In genomic region chr4:152485726-152486276, GRCh38 we compare ENCODE assay signal across 8 cellular contexts. TPM values are rescaled to one million over a fixed set of nuclear protein-coding genes. Genes with fewer than 3 reads are reported as not detected.
DNase-seq lines count a peak whose midpoint lies in the region; TF ChIP-seq lines count a peak whose summit lies in the region.

No MANE protein-coding gene starts in this region.

- H3K36me3 ChIP-seq in transverse colon (no peaks in the 10 kb centered on the region), neural progenitor cell (no peaks in the 10 kb centered on the region)

- H3K4me1 Mint-ChIP-seq in neural progenitor cell = no peaks in the 10 kb centered on the region

- H3K4me1 ChIP-seq in transverse colon = peaks cover 9 to 46% (median 18%) of the 10 kb centered on the region in 4 donors
- no peaks in the 10 kb centered on the region for H3K4me1 ChIP-seq in neural progenitor cell

- no peak for TF ChIP-seq POLR2A in transverse colon (IDR thresholded peaks at IDR 0.05)

- intact Hi-C loops in transverse colon (cut with DNase I; ENCODE audit: low total_unique reads) = no loop called here

- no peaks in the 10 kb centered on the region for H3K9me3 ChIP-seq in transverse colon
- H3K9me3 ChIP-seq in neural progenitor cell (ENCODE audit: low read depth) = no peaks in the 10 kb centered on the region

- H3K36me3 Mint-ChIP-seq in neural progenitor cell = peaks cover 2% of the 10 kb centered on the region

- no peaks in the 10 kb centered on the region for H3F3A ChIP-seq in neural progenitor cell (ENCODE audit: low read depth)

- H3K27me3 ChIP-seq in transverse colon (no peaks in the 10 kb centered on the region), neural progenitor cell (no peaks in the 10 kb centered on the region)

- H3K4me2 ChIP-seq in neural progenitor cell = no peak overlapping the region

- H3K4me3 ChIP-seq in epithelial cell of proximal tubule (ENCODE audit: low read depth, low read length) (peak overlapping the region; percentile 37), transverse colon (peak overlapping the region in 1 of 4 donors; percentile 4), neural progenitor cell (no peak overlapping the region)

- no peak overlapping the region for H2AFZ ChIP-seq in neural progenitor cell (replicated peaks)

- peak overlapping the region; percentile 59 to 69 (median 65) for H3K27ac ChIP-seq in transverse colon
- no peak overlapping the region for H3K27ac ChIP-seq in substantia nigra (ENCODE audit: low read depth, low read length, poor library complexity, severe bottlenecking)
- H3K27ac ChIP-seq in neural progenitor cell = no peak overlapping the region

- no peak for TF ChIP-seq CTCF in epithelial cell of proximal tubule (conservative IDR thresholded peaks at IDR 0.05; ENCODE audit: low read depth, low read length)
- peak in 1 of 5 experiments; percentile 9 for TF ChIP-seq CTCF in transverse colon (IDR thresholded peaks at IDR 0.05)
- TF ChIP-seq CTCF in neural progenitor cell (IDR thresholded peaks at IDR 0.05) = no peak

- no peak overlapping the region for H3K4me3 Mint-ChIP-seq in neural progenitor cell

- TF ChIP-seq EP300 in transverse colon (IDR thresholded peaks at IDR 0.05; ENCODE audit: low read depth) = no peak

- no peak overlapping the region for H3K9ac ChIP-seq in neural progenitor cell

- peak; percentile 8 for DNase-seq in activated CD8-positive, alpha-beta memory T cell treated with anti-CD3 and anti-CD28 coated beads, Interleukin-2, amount 50 U/mL, for 1 hour (ENCODE audit: extremely low read depth)
- DNase-seq in activated CD8-positive, alpha-beta memory T cell treated with anti-CD3 and anti-CD28 coated beads for 24 hours = no peak
- peak; percentile 56 for DNase-seq in HCEC 1CT
- DNase-seq in MV-4-11 (lab: John Stamatoyannopoulos, UW) = peak; percentile 72
- DNase-seq in epithelial cell of proximal tubule (ENCODE audit: low read depth) = peak; percentile 97
- no peak for DNase-seq in transverse colon
- DNase-seq in substantia nigra (lab: John Stamatoyannopoulos, UW) = no peak
- DNase-seq in neural progenitor cell (ENCODE audit: low spot score) = no peak

- peaks cover 44% of the 10 kb centered on the region for H3K79me2 ChIP-seq in neural progenitor cell (ENCODE audit: low read depth)

- peaks cover 5% of the 10 kb centered on the region for H3K9me3 Mint-ChIP-seq in neural progenitor cell

- in situ Hi-C loops in transverse colon (cut with MboI; ENCODE audit: low pct_ligation_motif_present in 1 of 4, low pct_unique_long_range_greater_than_20kb in 1 of 4, low sequenced_read_pairs in 3 of 4) = loop anchor here in 1 of 4 donors (25.0 kb wide), 1 partner anchor 152 kb away; no protein-coding TSS in a partner anchor

- H3K27ac Mint-ChIP-seq in neural progenitor cell = no peak overlapping the region

- WGBS in transverse colon (ENCODE audit: low coverage in 1 of 2), 2 donors = 33 to 39% methylated on average over 6 of the region's 6 CpGs

- no peaks in the 10 kb centered on the region for H4K20me1 ChIP-seq in neural progenitor cell (ENCODE audit: low read depth)

- H3K27me3 Mint-ChIP-seq in neural progenitor cell (ENCODE audit: insufficient read depth, low read depth) = no peaks in the 10 kb centered on the region

RNA-seq across cellular contexts. Expression of gene FBXW7, which starts 50.1 kb away (rescaled TPM):
- total RNA-seq in epithelial cell of proximal tubule (8.8 and 32.9 TPM in 2 replicates), transverse colon (100 to 1,000 TPM in 1 of 4 donors, 10 to 100 TPM in 3; 11.6 to 125 (median 49.5) TPM), neural progenitor cell (ENCODE audit: low replicate concordance) (43.9 TPM in 2 replicates)

Comparison
In these comparisons a context has a peak if more than half of its experiments do, and no peak if none do; other contexts are left out.
1. DNase-seq: peak in activated CD8-positive, alpha-beta memory T cell treated with anti-CD3 and anti-CD28 coated beads, Interleukin-2, amount 50 U/mL, for 1 hour (single experiment), HCEC 1CT (single experiment), MV-4-11 (single experiment) and epithelial cell of proximal tubule (single experiment); none in activated CD8-positive, alpha-beta memory T cell treated with anti-CD3 and anti-CD28 coated beads for 24 hours (single experiment), transverse colon (single experiment), substantia nigra (0 of 49) and neural progenitor cell (single experiment).
2. H3K27ac ChIP-seq: peak in transverse colon (4 of 4); none in substantia nigra (single experiment) and neural progenitor cell (single experiment).